ENCODE assay signal across 26 cellular contexts in genomic region chr3:74273555-74274402, GRCh38.
DNase-seq lines count a peak whose midpoint lies in the region; ATAC-seq, FAIRE-seq and TF ChIP-seq lines count a peak whose summit lies in the region.
"Had no signal": no experiment of that assay in that cellular context is flagged by ENCODE, and none has a peak within 500 bp of the region (broad histone marks: within the 10 kb centered on the region; RNA-seq: fewer than 3 reads in every experiment).

No MANE protein-coding gene starts in this region.

- no peak for ATAC-seq in GM21619 (IDR thresholded peaks at IDR 0.05; ENCODE audit: unreplicated experiment)
- ATAC-seq: CD8-positive, alpha-beta T cell; GM12878; HCT116 had no signal

- no peak for TF ChIP-seq RAD21 in H1 (IDR thresholded peaks at IDR 0.05 in 1 of 2, conservative IDR thresholded peaks at IDR 0.05 in 1 of 2; ENCODE audit: low read depth in 2 of 2, low read length in 2 of 2)

- no peak overlapping the region for H2BK15ac ChIP-seq in H1 (ENCODE audit: low read length)

- no peaks in the 10 kb centered on the region for H3K23me2 ChIP-seq in H1 (ENCODE audit: low read depth, low read length)

- 96% methylated on average over 11 of the region's 12 CpGs; no CpG with 5 or more reads in 1 of the 2 experiments for WGBS in H1 (ENCODE audit: extremely low coverage in 1 of 2, insufficient coverage in 1 of 2, insufficient read length in 1 of 2, insufficient replicate concordance in 2 of 2, low coverage in 1 of 2, low lambda C conversion rate in 2 of 2, missing lambda C conversion rate in 1 of 2), 2 experiments
- WGBS in transverse colon (ENCODE audit: low coverage in 1 of 2), 2 donors, result 40 to 76% methylated on average over 1 to 12 of the region's 12 CpGs

- H3K79me1 ChIP-seq in H1 (ENCODE audit: low read depth, low read length), result no peaks in the 10 kb centered on the region

- POLR2A ChIA-PET in H1 (lab: Charles Lee; ENCODE audit: partially characterized antibody), result no interaction called here

- no peak for FAIRE-seq in H1 (lab: Jason Lieb, UNC)
- FAIRE-seq: GM12878 had no signal

- 0 out of 2 replicates have a peak overlapping the region, but pooled peaks have one; percentile 17 for H2BK12ac ChIP-seq in H1 (ENCODE audit: low read depth, low read length)

- H3K36me3 ChIP-seq in H1 (ENCODE audit: control insufficient read depth in 2 of 4, insufficient read depth in 4 of 4, low read length in 3 of 4) (no peaks in the 10 kb centered on the region), transverse colon (no peaks in the 10 kb centered on the region), MG63 (no peaks in the 10 kb centered on the region)

- H2BK20ac ChIP-seq in H1 (ENCODE audit: low read length), result no peak overlapping the region

- H2BK5ac ChIP-seq in H1 (ENCODE audit: low read depth, low read length), result no peak overlapping the region

- H2AFZ ChIP-seq in H1 (ENCODE audit: low read length), result no peak overlapping the region; the same call in 1 of the 2 replicates

- peaks cover 0 to 2% (median 0%) of the 10 kb centered on the region in 4 experiments; a peak in 1 of 7 replicates for H3K4me1 ChIP-seq in H1 (replicated peaks in 1 of 4; ENCODE audit: control insufficient read depth in 3 of 4, insufficient read depth in 4 of 4, low read length in 3 of 4)
- H3K4me1 ChIP-seq in transverse colon, result peaks cover 0 to 6% (median 0%) of the 10 kb centered on the region in 4 donors
- H3K4me1 ChIP-seq: Caco-2 had no signal

- H2BK120ac ChIP-seq in H1 (replicated peaks; ENCODE audit: low read depth, low read length), result no peak overlapping the region

- no peaks in the 10 kb centered on the region for H3K9me3 ChIP-seq in H1 (ENCODE audit: insufficient read depth in 2 of 2, low read depth in 1 of 2, low read length in 1 of 2)
- peaks cover 4% of the 10 kb centered on the region in 2 donors for H3K9me3 ChIP-seq in transverse colon
- H3K9me3 ChIP-seq in MG63, result no peaks in the 10 kb centered on the region
- H3K9me3 ChIP-seq: Caco-2 had no signal

- no peak overlapping the region for H3K56ac ChIP-seq in H1 (replicated peaks; ENCODE audit: insufficient read length, low read depth, low read length)

- in situ Hi-C loops in transverse colon (cut with MboI; ENCODE audit: low pct_ligation_motif_present in 1 of 4, low pct_unique_long_range_greater_than_20kb in 1 of 4, low sequenced_read_pairs in 3 of 4), result no loop called here

- no peak overlapping the region for H3K27ac ChIP-seq in H1 (ENCODE audit: low read depth, low read length)
- H3K27ac ChIP-seq in transverse colon, result no peak overlapping the region
- H3K27ac ChIP-seq: 22Rv1, C4-2B had no signal

- no peak overlapping the region for H3K4ac ChIP-seq in H1 (replicated peaks; ENCODE audit: insufficient read length, low read depth, low read length)

- peak overlapping the region; percentile 25; the same call in 1 of the 2 replicates for H4K8ac ChIP-seq in H1 (ENCODE audit: extremely low read depth, insufficient read depth, low read length)

- no peaks in the 10 kb centered on the region for H3K79me2 ChIP-seq in H1 (ENCODE audit: control insufficient read depth in 1 of 2, insufficient read depth in 2 of 2, low read length in 2 of 2)

- peaks cover 0 to 1% of the 10 kb centered on the region in 2 experiments for H4K20me1 ChIP-seq in H1 (replicated peaks in 1 of 2; ENCODE audit: control insufficient read depth in 1 of 2, insufficient read depth in 2 of 2, low read length in 2 of 2)

- no peak for TF ChIP-seq CTCF in H1 (IDR thresholded peaks at IDR 0.05; ENCODE audit: control extremely low read depth in 1 of 3, insufficient read depth in 1 of 3, low read depth in 1 of 3, low read length in 3 of 3)
- TF ChIP-seq CTCF in transverse colon (IDR thresholded peaks at IDR 0.05), result no peak

- no peak overlapping the region for H3K9ac ChIP-seq in H1 (replicated peaks in 1 of 4; ENCODE audit: extremely low read depth in 1 of 4, low read depth in 3 of 4, low read length in 3 of 4)

- H4K5ac ChIP-seq in H1 (ENCODE audit: insufficient read length, low read depth, low read length), result no peak overlapping the region

- TF ChIP-seq POLR2A in H1 (IDR thresholded peaks at IDR 0.05; ENCODE audit: control extremely low read depth in 1 of 2, low read depth in 2 of 2, low read length in 2 of 2) (no peak), transverse colon (IDR thresholded peaks at IDR 0.05) (no peak)

- no peak overlapping the region for H3K14ac ChIP-seq in H1 (ENCODE audit: insufficient read length)

- no peak overlapping the region for H3K18ac ChIP-seq in H1 (ENCODE audit: extremely low read depth, low read length)

- intact Hi-C loops in transverse colon (cut with DNase I; ENCODE audit: low total_unique reads), result no loop called here

- H4K91ac ChIP-seq in H1 (replicated peaks; ENCODE audit: insufficient read length, low read length), result no peak overlapping the region

- no peak overlapping the region for H3K4me2 ChIP-seq in H1 (ENCODE audit: insufficient read depth in 1 of 2, low read depth in 2 of 2, low read length in 2 of 2)

- no peak overlapping the region for H2AK5ac ChIP-seq in H1 (ENCODE audit: low read depth, low read length)

- CTCF ChIA-PET in H1 (lab: Charles Lee; ENCODE audit: partially characterized antibody), result interaction anchor here (1.2 kb wide), 1 partner anchor 15 kb away, joined by 5 read pairs; no protein-coding TSS in a partner anchor

- DNase-seq in NCI-H2107 treated with DMSO at 0.1 percent for 48 hours (lab: John Stamatoyannopoulos, UW; ENCODE audit: unreplicated experiment), result peak; percentile 74
- no peak for DNase-seq in NCI-H2107 (lab: John Stamatoyannopoulos, UW)
- DNase-seq in H1 (ENCODE audit: low read depth in 1 of 2, low spot score in 2 of 2), result no peak
- peak; percentile 39 for DNase-seq in mucosa of gallbladder (ENCODE audit: low spot score)
- peak; percentile 8 for DNase-seq in transverse colon
- no peak for DNase-seq in MG63
- no peak for DNase-seq in NCI-H1694 (lab: John Stamatoyannopoulos, UW)
- DNase-seq: Caco-2; CD8-positive, alpha-beta T cell; DMS79; EL; GDM1; KG1; MM.1S; NCI-H1048; NCI-H1417 treated with DMSO at 0.1 percent for 48 hours; NCI-H187; NCI-H2081 treated with DMSO at 0.1 percent for 48 hours; NCI-H526 treated with DMSO at 0.1 percent for 48 hours; RPMI8226; SHP77 had no signal

- H3K27me3 ChIP-seq in H1 (replicated peaks in 1 of 4; ENCODE audit: control insufficient read depth in 3 of 4, extremely low read depth in 1 of 4, insufficient read depth in 3 of 4, low read length in 3 of 4) (no peaks in the 10 kb centered on the region), transverse colon (no peaks in the 10 kb centered on the region), MG63 (no peaks in the 10 kb centered on the region)

- H3K4me3 ChIP-seq in H1 (ENCODE audit: extremely low read depth in 1 of 4, insufficient read depth in 2 of 4, low read depth in 3 of 4, low read length in 4 of 4), result no peak overlapping the region
- H3K4me3 ChIP-seq in transverse colon, result no peak overlapping the region
- no peak overlapping the region for H3K4me3 ChIP-seq in MG63
- H3K4me3 ChIP-seq: GM12878 had no signal

- no peak for TF ChIP-seq EP300 in H1 (IDR thresholded peaks at IDR 0.05; ENCODE audit: borderline replicate concordance in 1 of 2, low read depth in 2 of 2, low read length in 2 of 2)
- no peak for TF ChIP-seq EP300 in transverse colon (IDR thresholded peaks at IDR 0.05; ENCODE audit: low read depth)

- no peak overlapping the region for H3K23ac ChIP-seq in H1 (ENCODE audit: insufficient read length)

TF ChIP-seq in H1, 55 proteins besides CTCF, POLR2A, EP300 and RAD21:
- TF ChIP-seq CBX5 (IDR thresholded peaks at IDR 0.05; ENCODE audit: low read depth, low read length) (no peak), YY1 (IDR thresholded peaks at IDR 0.05; ENCODE audit: low read depth, low read length) (no peak), ZNF274 (IDR thresholded peaks at IDR 0.05; ENCODE audit: borderline replicate concordance, extremely low read depth, low read length) (no peak), HDAC2 (IDR thresholded peaks at IDR 0.05; ENCODE audit: borderline replicate concordance in 1 of 2, low read depth in 2 of 2, low read length in 2 of 2) (no peak), TEAD4 (IDR thresholded peaks at IDR 0.05; ENCODE audit: low read depth, low read length) (no peak), CHD2 (IDR thresholded peaks at IDR 0.05; ENCODE audit: low read length) (no peak), TAF1 (IDR thresholded peaks at IDR 0.05; ENCODE audit: low read depth, low read length) (no peak), CBX8 (IDR thresholded peaks at IDR 0.05; ENCODE audit: borderline replicate concordance, low read depth, low read length) (no peak), GTF2F1 (IDR thresholded peaks at IDR 0.05; ENCODE audit: borderline replicate concordance, low read depth, low read length) (no peak), JUN (IDR thresholded peaks at IDR 0.05; ENCODE audit: low read depth, low read length) (no peak), KDM4A (IDR thresholded peaks at IDR 0.05; ENCODE audit: low read depth, low read length, severe bottlenecking) (no peak), EZH2 (IDR thresholded peaks at IDR 0.05; ENCODE audit: low read depth, low read length, severe bottlenecking) (no peak), USF2 (IDR thresholded peaks at IDR 0.05; ENCODE audit: low read length) (no peak), CREB1 (IDR thresholded peaks at IDR 0.05) (no peak), FOSL1 (IDR thresholded peaks at IDR 0.05; ENCODE audit: insufficient read depth, low read depth, low read length) (no peak), HDAC6 (IDR thresholded peaks at IDR 0.05; ENCODE audit: low read depth, low read length) (no peak)
- TF ChIP-seq, protein P1, sequence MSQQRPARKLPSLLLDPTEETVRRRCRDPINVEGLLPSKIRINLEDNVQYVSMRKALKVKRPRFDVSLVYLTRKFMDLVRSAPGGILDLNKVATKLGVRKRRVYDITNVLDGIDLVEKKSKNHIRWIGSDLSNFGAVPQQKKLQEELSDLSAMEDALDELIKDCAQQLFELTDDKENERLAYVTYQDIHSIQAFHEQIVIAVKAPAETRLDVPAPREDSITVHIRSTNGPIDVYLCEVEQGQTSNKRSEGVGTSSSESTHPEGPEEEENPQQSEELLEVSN (IDR thresholded peaks at IDR 0.05), result no peak
- TF ChIP-seq, protein P2, sequence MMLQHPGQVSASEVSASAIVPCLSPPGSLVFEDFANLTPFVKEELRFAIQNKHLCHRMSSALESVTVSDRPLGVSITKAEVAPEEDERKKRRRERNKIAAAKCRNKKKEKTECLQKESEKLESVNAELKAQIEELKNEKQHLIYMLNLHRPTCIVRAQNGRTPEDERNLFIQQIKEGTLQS (IDR thresholded peaks at IDR 0.05; ENCODE audit: insufficient read depth, low read depth, low read length), result no peak

Comparison
In these comparisons a context has a peak if more than half of its experiments do, and no peak if none do; other contexts are left out.
1. DNase-seq: peak in NCI-H2107 treated with DMSO at 0.1 percent for 48 hours (single experiment), mucosa of gallbladder (single experiment) and transverse colon (single experiment); none in NCI-H2107 (single experiment), H1 (0 of 2), MG63 (single experiment) and NCI-H1694 (single experiment).